8 cellular contexts compared by ENCODE assay signal in the genomic region with DNA sequence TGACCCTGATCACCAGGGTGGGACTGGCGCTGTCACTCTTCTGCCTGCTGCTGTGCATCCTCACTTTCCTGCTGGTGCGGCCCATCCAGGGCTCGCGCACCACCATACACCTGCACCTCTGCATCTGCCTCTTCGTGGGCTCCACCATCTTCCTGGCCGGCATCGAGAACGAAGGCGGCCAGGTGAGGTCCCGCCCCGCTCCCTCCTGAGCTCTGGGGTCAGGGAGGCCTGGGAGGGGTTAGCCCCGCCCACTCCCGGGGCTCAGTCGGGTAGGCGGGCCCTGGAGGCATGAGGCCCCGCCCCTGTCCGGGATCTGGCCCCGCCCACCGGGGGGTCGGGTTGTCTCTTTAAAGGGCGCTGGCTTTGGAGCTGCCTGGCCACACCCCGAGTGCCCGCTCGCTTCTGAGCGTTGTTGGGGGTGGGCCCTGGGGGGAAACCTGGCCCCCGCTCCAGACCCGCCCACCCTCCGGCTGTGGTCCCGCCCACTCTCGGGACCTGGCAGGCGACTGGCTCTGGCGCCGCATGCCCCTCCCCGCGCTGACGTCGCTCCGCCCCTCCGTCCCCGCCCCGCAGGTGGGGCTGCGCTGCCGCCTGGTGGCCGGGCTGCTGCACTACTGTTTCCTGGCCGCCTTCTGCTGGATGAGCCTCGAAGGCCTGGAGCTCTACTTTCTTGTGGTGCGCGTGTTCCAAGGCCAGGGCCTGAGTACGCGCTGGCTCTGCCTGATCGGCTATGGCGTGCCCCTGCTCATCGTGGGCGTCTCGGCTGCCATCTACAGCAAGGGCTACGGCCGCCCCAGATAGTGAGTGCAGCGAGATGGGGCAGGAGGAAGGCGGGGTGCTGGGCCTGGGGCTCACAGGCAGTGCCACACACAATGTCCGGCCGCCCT. TPM values are rescaled to one million over a fixed set of nuclear protein-coding genes. Genes with fewer than 3 reads are reported as not detected.
DNase-seq lines count a peak whose midpoint lies in the region; ATAC-seq and TF ChIP-seq lines count a peak whose summit lies in the region.

No MANE protein-coding gene starts in this region.

- no TSS peak for BruUV-seq in A673 (replicated peaks; lab: Mats Ljungman, UMichigan)

- H3K9me3 ChIP-seq in A673 (ENCODE audit: low read depth, low read length, poor library complexity, severe bottlenecking) = no peaks in the 10 kb centered on the region

- POLR2A ChIA-PET in A673 (lab: Charles Lee; ENCODE audit: low non-redundant PET) = no interaction called here

- ATAC-seq in GM18867 (IDR thresholded peaks at IDR 0.05; ENCODE audit: unreplicated experiment) (peak; percentile 70), HG03342 (IDR thresholded peaks at IDR 0.05; ENCODE audit: unreplicated experiment) (peak; percentile 47)

- no peaks in the 10 kb centered on the region for H3K27me3 ChIP-seq in A673 (replicated peaks; ENCODE audit: insufficient read depth, low read depth, low read length, poor library complexity)

- peak overlapping the region; percentile 10 for H3K4me3 ChIP-seq in A673 (ENCODE audit: low read depth, low read length, poor library complexity, severe bottlenecking)

- H3K4me1 ChIP-seq in A673 (ENCODE audit: insufficient read depth, low read length, poor library complexity, severe bottlenecking) = peaks cover 4% of the 10 kb centered on the region

- TF ChIP-seq CTCF in A673 (conservative IDR thresholded peaks at IDR 0.05; ENCODE audit: low read depth, low read length) = peak; percentile 80

- H3K27ac ChIP-seq in A673 (ENCODE audit: low read depth, low read length, poor library complexity, severe bottlenecking) = no peak overlapping the region

- H3K36me3 ChIP-seq in A673 (ENCODE audit: insufficient read depth, low read length, poor library complexity, severe bottlenecking) = peaks cover 55% of the 10 kb centered on the region

- DNase-seq in A673 (ENCODE audit: low spot score) (peak; percentile 92), NCI-H82 treated with DMSO at 0.1 percent for 48 hours (lab: John Stamatoyannopoulos, UW; ENCODE audit: unreplicated experiment) (peak; percentile 96), lung microvascular endothelial cell (ENCODE audit: low read depth in 2 of 2) (peak; percentile 88 to 94)
- DNase-seq in activated CD8-positive, alpha-beta memory T cell treated with anti-CD3 and anti-CD28 coated beads for 1 hour (ENCODE audit: extremely low read depth in 1 of 2, low read depth in 1 of 2) = peak; percentile 79 to 84
- peak; percentile 86 for DNase-seq in effector CD8-positive, alpha-beta T cell (lab: John Stamatoyannopoulos, UW)
- DNase-seq in stimulated activated CD8-positive, alpha-beta memory T cell treated with anti-CD3 and anti-CD28 coated beads, Interleukin-12 subunit alpha, Interleukin-12 subunit beta, amount 100 ng/mL, for 1 hour (ENCODE audit: low read depth) = peak; percentile 76

- intact Hi-C loops in A673 (cut with micrococcal nuclease; ENCODE audit: unreplicated experiment) = loop anchor here (1.0 to 2.0 kb wide), 2 partner anchors 45 to 269 kb away; no protein-coding TSS in a partner anchor

- CTCF ChIA-PET in A673 (lab: Charles Lee) = interaction anchor here (0.6 to 2.0 kb wide), 8 partner anchors 44 to 1125 kb away, joined by 3 to 22 read pairs (median 4); no protein-coding TSS in a partner anchor

RNA-seq across cellular contexts. Expression of a gene that starts 13.1 kb away (rescaled TPM):
- total RNA-seq in A673 (2021) = 190 and 223 TPM in 2 replicates
- 52.5 and 64.1 TPM in 2 replicates for total RNA-seq in lung microvascular endothelial cell

RNA-seq across cellular contexts. Expression of a gene that starts 24.8 kb away (rescaled TPM):
- total RNA-seq in A673 (2021) = 45.7 and 51.7 TPM in 2 replicates
- 4.8 and 10.9 TPM in 2 replicates for total RNA-seq in lung microvascular endothelial cell

RNA-seq across cellular contexts. Expression of a gene that starts 27.1 kb away (rescaled TPM):
- total RNA-seq in A673 (2021) (91.4 and 127 TPM in 2 replicates), lung microvascular endothelial cell (190 and 250 TPM in 2 replicates)
